Comparison of ENCODE assay signal across 21 cellular contexts in the genomic region with DNA sequence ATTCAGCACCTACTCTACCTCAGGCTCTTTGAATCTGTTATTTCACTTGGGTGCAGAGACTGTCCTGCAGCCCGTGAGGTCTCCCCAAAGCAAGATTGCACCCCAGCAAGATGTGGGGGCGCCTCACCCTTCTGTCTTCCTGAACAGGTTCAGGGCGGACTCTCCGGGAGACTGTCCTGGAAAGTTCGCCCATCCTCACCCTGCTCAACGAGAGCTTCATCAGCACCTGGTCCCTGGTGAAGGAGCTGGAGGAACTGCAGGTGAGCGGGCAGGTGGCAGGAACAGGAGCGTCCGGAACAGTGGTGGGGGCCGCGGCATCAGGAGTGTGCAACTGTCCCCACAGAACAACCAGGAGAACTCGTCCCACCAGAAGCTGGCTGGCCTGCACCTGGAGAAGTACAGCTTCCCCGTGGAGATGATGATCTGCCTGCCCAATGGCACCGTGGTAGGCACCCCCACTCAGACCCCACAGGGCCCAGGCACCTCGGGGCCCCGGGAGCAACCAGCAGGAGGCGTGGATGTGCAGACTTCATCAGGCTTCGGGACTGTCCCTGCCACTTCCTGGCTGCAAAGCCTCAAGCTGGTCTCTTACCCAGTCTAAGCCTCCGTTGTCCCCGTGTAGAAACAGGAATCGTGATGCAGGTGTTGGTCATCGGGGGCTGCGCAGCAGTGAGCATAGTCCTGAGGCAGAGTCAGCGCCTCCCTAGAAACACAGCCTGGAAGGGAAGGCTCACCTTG. TPM values are rescaled to one million over a fixed set of nuclear protein-coding genes. Genes with fewer than 3 reads are reported as not detected.
DNase-seq lines count a peak whose midpoint lies in the region; ATAC-seq and TF ChIP-seq lines count a peak whose summit lies in the region.
"Had no signal": no experiment of that assay in that cellular context is flagged by ENCODE, and none has a peak within 500 bp of the region (broad histone marks: within the 10 kb centered on the region; RNA-seq: fewer than 3 reads in every experiment).

No MANE protein-coding gene starts in this region.

- no peaks in the 10 kb centered on the region for H3K27me3 ChIP-seq in H7 (ENCODE audit: control insufficient read depth, insufficient read depth, low read length)
- H3K27me3 ChIP-seq: right atrium auricular region, spleen had no signal

- TF ChIP-seq CTCF in neural crest cell (conservative IDR thresholded peaks at IDR 0.05): no peak

- ATAC-seq in activated CD4-positive, alpha-beta T cell treated with anti-CD3 and anti-CD28 coated beads for 36 hours: no peak
- peak; percentile 40 for ATAC-seq in activated T-helper 17 cell treated with anti-CD3 and anti-CD28 coated beads, Interleukin-2, amount 50 U/mL, for 72 hours (replicated peaks)
- ATAC-seq in HG02938 (IDR thresholded peaks at IDR 0.05; ENCODE audit: unreplicated experiment): no peak

- peaks cover 6% of the 10 kb centered on the region for H3K36me3 Mint-ChIP-seq in activated CD4-positive, alpha-beta T cell treated with anti-CD3 and anti-CD28 coated beads for 36 hours (ENCODE audit: low read depth)
- H3K36me3 Mint-ChIP-seq in activated T-helper 17 cell treated with anti-CD3 and anti-CD28 coated beads, Interleukin-2, amount 50 U/mL, for 72 hours (ENCODE audit: low read depth): peaks cover 6% of the 10 kb centered on the region
- H3K36me3 Mint-ChIP-seq in neural crest cell (ENCODE audit: low read depth): no peaks in the 10 kb centered on the region
- H3K36me3 Mint-ChIP-seq: naive B cell, type B pancreatic cell had no signal

- H3K9me3 Mint-ChIP-seq in activated CD4-positive, alpha-beta T cell treated with anti-CD3 and anti-CD28 coated beads for 36 hours (ENCODE audit: low read depth): no peaks in the 10 kb centered on the region
- H3K9me3 Mint-ChIP-seq in activated T-helper 17 cell treated with anti-CD3 and anti-CD28 coated beads, Interleukin-2, amount 50 U/mL, for 72 hours: no peaks in the 10 kb centered on the region
- no peaks in the 10 kb centered on the region for H3K9me3 Mint-ChIP-seq in neural crest cell
- H3K9me3 Mint-ChIP-seq: naive B cell, type B pancreatic cell had no signal

- H3K27me3 Mint-ChIP-seq in activated CD4-positive, alpha-beta T cell treated with anti-CD3 and anti-CD28 coated beads for 36 hours: no peaks in the 10 kb centered on the region
- H3K27me3 Mint-ChIP-seq in activated T-helper 17 cell treated with anti-CD3 and anti-CD28 coated beads, Interleukin-2, amount 50 U/mL, for 72 hours: no peaks in the 10 kb centered on the region
- H3K27me3 Mint-ChIP-seq in neural crest cell (ENCODE audit: low read depth): no peaks in the 10 kb centered on the region
- H3K27me3 Mint-ChIP-seq: B cell, naive B cell, type B pancreatic cell had no signal

- POLR2A ChIA-PET in activated CD4-positive, alpha-beta T cell treated with anti-CD3 and anti-CD28 coated beads for 36 hours (lab: Charles Lee): no interaction called here

- H3K27ac Mint-ChIP-seq in activated CD4-positive, alpha-beta T cell treated with anti-CD3 and anti-CD28 coated beads for 36 hours: peak overlapping the region; percentile 13
- no peak overlapping the region for H3K27ac Mint-ChIP-seq in activated T-helper 17 cell treated with anti-CD3 and anti-CD28 coated beads, Interleukin-2, amount 50 U/mL, for 72 hours
- H3K27ac Mint-ChIP-seq in neural crest cell (ENCODE audit: unreplicated experiment): peak overlapping the region; percentile 43
- H3K27ac Mint-ChIP-seq: B cell, type B pancreatic cell had no signal

- no peak overlapping the region for H3K4me3 ChIP-seq in H7 (ENCODE audit: insufficient read depth, low read depth, low read length)
- H3K4me3 ChIP-seq: right atrium auricular region, SK-N-MC, spleen had no signal

- peaks cover 18% of the 10 kb centered on the region for H3K36me3 ChIP-seq in H7 (replicated peaks; ENCODE audit: control insufficient read depth, insufficient read depth, low read length)

- CTCF ChIA-PET in activated CD4-positive, alpha-beta T cell treated with anti-CD3 and anti-CD28 coated beads for 36 hours (lab: Charles Lee): interaction anchor here (1.6 kb wide), 1 partner anchor 13 kb away, joined by 4 read pairs; no protein-coding TSS in a partner anchor

- H3K4me3 Mint-ChIP-seq in activated CD4-positive, alpha-beta T cell treated with anti-CD3 and anti-CD28 coated beads for 36 hours: no peak overlapping the region
- H3K4me3 Mint-ChIP-seq in activated T-helper 17 cell treated with anti-CD3 and anti-CD28 coated beads, Interleukin-2, amount 50 U/mL, for 72 hours: no peak overlapping the region
- peak overlapping the region; percentile 63 for H3K4me3 Mint-ChIP-seq in neural crest cell
- H3K4me3 Mint-ChIP-seq: B cell, type B pancreatic cell had no signal

- peaks cover 19% of the 10 kb centered on the region for H3K4me1 Mint-ChIP-seq in activated CD4-positive, alpha-beta T cell treated with anti-CD3 and anti-CD28 coated beads for 36 hours
- H3K4me1 Mint-ChIP-seq in activated T-helper 17 cell treated with anti-CD3 and anti-CD28 coated beads, Interleukin-2, amount 50 U/mL, for 72 hours: peaks cover 6% of the 10 kb centered on the region
- H3K4me1 Mint-ChIP-seq in neural crest cell: peaks cover 18% of the 10 kb centered on the region

- peak; percentile 36 for DNase-seq in activated CD4-positive, alpha-beta T cell treated with anti-CD3 and anti-CD28 coated beads for 36 hours
- DNase-seq in activated CD4-positive, alpha-beta T cell treated with anti-CD3 and anti-CD28 coated beads for 1 hour: no peak
- DNase-seq in H7 (peak; percentile 41), neural crest cell (ENCODE audit: low read depth, low spot score) (no peak), pons (ENCODE audit: low spot score) (no peak)
- DNase-seq in stimulated activated CD8-positive, alpha-beta memory T cell treated with anti-CD3 and anti-CD28 coated beads, Interleukin-4, amount 100 ng/mL, for 48 hours: no peak
- DNase-seq: 8988T, amniotic stem cell, DMS79, naive B cell, NCI-H1105, NCI-H2107, NCI-H446 treated with DMSO at 0.1 percent for 48 hours, spleen had no signal

- intact Hi-C loops in activated CD4-positive, alpha-beta T cell treated with anti-CD3 and anti-CD28 coated beads for 36 hours (cut with DNase I, micrococcal nuclease): loop anchor here in 1 of 2 experiments (10.0 kb wide), 2 partner anchors 389 to 569 kb away; a partner anchor contains a TSS

RNA-seq across cellular contexts. Expression of a gene that starts 5.9 kb away (rescaled TPM):
- 10 to 100 TPM; 27.7 to 30.8 TPM for total RNA-seq in activated CD4-positive, alpha-beta T cell treated with anti-CD3 and anti-CD28 coated beads for 36 hours
- total RNA-seq in H7 (2014; rRNA removed; shearing (Covaris generic)): 36.8 and 38.8 TPM in 2 replicates
- 10 to 100 TPM; 39.6 to 58.8 TPM for total RNA-seq in activated T-helper 17 cell treated with anti-CD3 and anti-CD28 coated beads, Interleukin-2, amount 50 U/mL, for 72 hours
- total RNA-seq in neural crest cell: 61.1 and 68.6 TPM in 2 replicates

RNA-seq across cellular contexts. Expression of a gene that starts 13.9 kb away (rescaled TPM):
- 10 to 100 TPM; 31.5 to 33.5 TPM for total RNA-seq in activated CD4-positive, alpha-beta T cell treated with anti-CD3 and anti-CD28 coated beads for 36 hours
- 108 and 139 TPM in 2 replicates for total RNA-seq in H7 (2014; rRNA removed; shearing (Covaris generic))
- 10 to 100 TPM; 10.2 to 13.2 TPM for total RNA-seq in activated T-helper 17 cell treated with anti-CD3 and anti-CD28 coated beads, Interleukin-2, amount 50 U/mL, for 72 hours
- 146 and 148 TPM in 2 replicates for total RNA-seq in neural crest cell

RNA-seq across cellular contexts. Expression of a gene that starts 45.4 kb away (rescaled TPM):
- total RNA-seq in activated CD4-positive, alpha-beta T cell treated with anti-CD3 and anti-CD28 coated beads for 36 hours: 10 to 100 TPM in 1 of 2 experiments, 1 to 10 TPM in 1; 9.6 to 12.9 TPM
- total RNA-seq in H7 (2014; rRNA removed; shearing (Covaris generic)): 38.9 and 42.2 TPM in 2 replicates
- total RNA-seq in activated T-helper 17 cell treated with anti-CD3 and anti-CD28 coated beads, Interleukin-2, amount 50 U/mL, for 72 hours: 1 to 10 TPM; 3.7 to 7.2 TPM
- total RNA-seq in neural crest cell: 13.6 and 15.2 TPM in 2 replicates
- total RNA-seq: mesenteric fat pad, right atrium auricular region had no signal

Comparison
In these comparisons a context has a peak if more than half of its experiments do, and no peak if none do; other contexts are left out.
1. DNase-seq: peak in activated CD4-positive, alpha-beta T cell treated with anti-CD3 and anti-CD28 coated beads for 36 hours (single experiment) and H7 (single experiment); none in activated CD4-positive, alpha-beta T cell treated with anti-CD3 and anti-CD28 coated beads for 1 hour (single experiment), neural crest cell (single experiment), stimulated activated CD8-positive, alpha-beta memory T cell treated with anti-CD3 and anti-CD28 coated beads, Interleukin-4, amount 100 ng/mL, for 48 hours (single experiment) and pons (single experiment).